ENCODE assay signal across 15 cellular contexts in the genomic region with DNA sequence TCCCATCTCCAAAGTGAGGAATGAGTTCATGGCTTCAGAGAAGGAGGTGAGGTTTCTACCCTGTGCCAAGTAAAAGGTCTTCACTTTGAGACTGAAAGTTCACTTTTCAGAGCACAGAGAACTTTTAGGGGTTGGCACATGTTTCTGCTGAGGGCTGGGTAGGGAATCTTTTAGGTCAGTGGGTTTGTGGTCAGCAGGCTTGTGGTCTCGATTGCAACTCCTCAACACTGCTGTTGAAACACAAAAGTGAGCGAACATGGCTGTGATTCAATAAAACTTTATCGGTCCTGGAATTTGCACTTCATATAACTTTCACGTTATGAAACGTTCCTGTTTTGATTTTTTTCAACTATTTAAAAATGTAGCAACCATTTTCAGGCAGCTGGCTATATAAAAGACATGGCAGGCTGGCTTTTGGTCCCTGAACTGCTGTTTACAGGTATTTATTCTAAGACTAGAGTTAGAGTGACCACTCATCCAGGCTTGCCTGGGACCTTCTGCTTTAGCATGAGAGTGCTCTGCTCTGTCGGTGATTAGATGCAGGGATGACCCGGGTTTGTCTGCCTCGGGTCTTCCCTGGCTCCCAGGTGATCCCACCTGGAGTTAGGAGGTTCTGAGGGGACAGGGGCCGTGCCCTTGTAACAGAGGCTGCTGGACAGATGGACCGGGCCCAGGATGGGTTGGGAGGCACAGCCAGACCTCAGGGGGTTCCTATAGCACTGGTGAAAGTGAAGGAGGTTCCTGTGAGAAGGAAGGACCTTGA.
DNase-seq lines count a peak whose midpoint lies in the region; ATAC-seq, FAIRE-seq and TF ChIP-seq lines count a peak whose summit lies in the region.
"Had no signal": no experiment of that assay in that cellular context is flagged by ENCODE, and none has a peak within 500 bp of the region (broad histone marks: within the 10 kb centered on the region; RNA-seq: fewer than 3 reads in every experiment).

No MANE protein-coding gene starts in this region.

- POLR2A ChIA-PET in CD4-positive, alpha-beta T cell (lab: Charles Lee) = interaction anchor here (0.6 kb wide), 1 partner anchor 28 kb away, joined by 3 read pairs; no protein-coding TSS in a partner anchor

- H3K4me1 Mint-ChIP-seq in CD4-positive, alpha-beta T cell (ENCODE audit: low read depth) = peaks cover 53% of the 10 kb centered on the region
- H3K4me1 Mint-ChIP-seq in T-helper 17 cell = peaks cover 55% of the 10 kb centered on the region

- CTCF ChIA-PET in CD4-positive, alpha-beta T cell (lab: Charles Lee) = interaction anchor here (1.8 kb wide), 1 partner anchor 10 kb away, joined by 10 read pairs; no protein-coding TSS in a partner anchor

- H3K9me3 Mint-ChIP-seq in CD4-positive, alpha-beta T cell = no peaks in the 10 kb centered on the region

- no peak for DNase-seq in CD4-positive, alpha-beta T cell
- DNase-seq in GM12892 (ENCODE audit: insufficient read length) (no peak), T-helper 17 cell (peak in 1 of 3 donors; percentile 36), GM13977 (ENCODE audit: low spot score) (no peak), COR-L47 (lab: John Stamatoyannopoulos, UW) (no peak), HuH-7 (ENCODE audit: low spot score) (no peak)
- DNase-seq in effector memory CD4-positive, alpha-beta T cell = peak in 2 of 3 donors; percentile 37 to 57
- DNase-seq: anterior cingulate cortex, Calu3, dorsolateral prefrontal cortex, NCI-H1436, NCI-H526 treated with DMSO at 0.1 percent for 48 hours had no signal

- H3K4me3 ChIP-seq in effector memory CD4-positive, alpha-beta T cell (ENCODE audit: insufficient read depth, low read depth, low read length, poor library complexity, severe bottlenecking) = peak overlapping the region; percentile 2
- H3K4me3 ChIP-seq: dorsolateral prefrontal cortex, gastroesophageal sphincter had no signal

- peak; percentile 67 for FAIRE-seq in GM12892 (lab: Jason Lieb, UNC)

- H3K27ac Mint-ChIP-seq in CD4-positive, alpha-beta T cell = peak overlapping the region; percentile 87
- peak overlapping the region; percentile 100 for H3K27ac Mint-ChIP-seq in T-helper 17 cell

- no peaks in the 10 kb centered on the region for H3K36me3 ChIP-seq in effector memory CD4-positive, alpha-beta T cell (ENCODE audit: control insufficient read depth, insufficient read depth, low read length)
- H3K36me3 ChIP-seq: gastroesophageal sphincter had no signal

- TF ChIP-seq CTCF in CD4-positive, alpha-beta T cell (IDR thresholded peaks at IDR 0.05) = no peak
- no peak for TF ChIP-seq CTCF in GM13977 (IDR thresholded peaks at IDR 0.05; ENCODE audit: extremely low read depth, insufficient read depth, missing control alignments)

- no peaks in the 10 kb centered on the region for H3K27me3 ChIP-seq in CD4-positive, alpha-beta T cell (ENCODE audit: control insufficient read depth, insufficient read depth, low read length)
- H3K27me3 ChIP-seq in effector memory CD4-positive, alpha-beta T cell (replicated peaks; ENCODE audit: control insufficient read depth, insufficient read depth, low read length, poor library complexity, severe bottlenecking) = no peaks in the 10 kb centered on the region
- H3K27me3 ChIP-seq: dorsolateral prefrontal cortex, gastroesophageal sphincter had no signal

- H3K27me3 Mint-ChIP-seq in CD4-positive, alpha-beta T cell = no peaks in the 10 kb centered on the region
- H3K27me3 Mint-ChIP-seq in T-helper 17 cell = no peaks in the 10 kb centered on the region

- H3K4me1 ChIP-seq in effector memory CD4-positive, alpha-beta T cell (ENCODE audit: control insufficient read depth, insufficient read depth, low read length, poor library complexity, severe bottlenecking) = peaks cover 46% of the 10 kb centered on the region
- H3K4me1 ChIP-seq: gastroesophageal sphincter had no signal

- ATAC-seq in CD4-positive, alpha-beta T cell (ENCODE audit: poor library complexity) = no peak
- ATAC-seq in T-helper 17 cell (peak; percentile 29), esophagus mucosa (no peak)
- ATAC-seq: gastroesophageal sphincter, right cardiac atrium had no signal

- no peak for TF ChIP-seq POLR2A in GM12892 (IDR thresholded peaks at IDR 0.05; ENCODE audit: low read depth, low read length)

- H3K36me3 Mint-ChIP-seq in CD4-positive, alpha-beta T cell (ENCODE audit: low read depth) = no peaks in the 10 kb centered on the region
- H3K36me3 Mint-ChIP-seq in T-helper 17 cell (ENCODE audit: low read depth) = no peaks in the 10 kb centered on the region

- H3K9me3 ChIP-seq in CD4-positive, alpha-beta T cell (ENCODE audit: control insufficient read depth, low read length) = no peaks in the 10 kb centered on the region
- H3K9me3 ChIP-seq in T-helper 17 cell (ENCODE audit: control insufficient read depth, low read length, poor library complexity, severe bottlenecking) = no peaks in the 10 kb centered on the region
- H3K9me3 ChIP-seq in effector memory CD4-positive, alpha-beta T cell (ENCODE audit: control insufficient read depth, low read length) = no peaks in the 10 kb centered on the region
- H3K9me3 ChIP-seq: gastroesophageal sphincter had no signal

- in situ Hi-C loops in GM13977 (cut with MboI; ENCODE audit: low pct_unique_long_range_greater_than_20kb, low sequenced_read_pairs, unreplicated experiment) = no loop called here

- no peak overlapping the region for H3K4me3 Mint-ChIP-seq in CD4-positive, alpha-beta T cell
- H3K4me3 Mint-ChIP-seq in T-helper 17 cell = peak overlapping the region; percentile 93

- peak overlapping the region; percentile 17 for H3K27ac ChIP-seq in CD4-positive, alpha-beta T cell (ENCODE audit: low read depth, low read length)
- peak overlapping the region; percentile 83 for H3K27ac ChIP-seq in effector memory CD4-positive, alpha-beta T cell (ENCODE audit: insufficient read depth, low read length, poor library complexity, severe bottlenecking)
- H3K27ac ChIP-seq: dorsolateral prefrontal cortex, gastroesophageal sphincter had no signal

- intact Hi-C loops in CD4-positive, alpha-beta T cell (cut with DNase I, micrococcal nuclease) = loop anchor here in 1 of 2 experiments (5.0 to 10.0 kb wide), 2 partner anchors 148 to 306 kb away; a partner anchor contains a TSS

Comparison
In these comparisons a context has a peak if more than half of its experiments do, and no peak if none do; other contexts are left out.
1. DNase-seq: peak in effector memory CD4-positive, alpha-beta T cell (2 of 3); none in CD4-positive, alpha-beta T cell (0 of 10), GM12892 (single experiment), GM13977 (single experiment), COR-L47 (single experiment) and HuH-7 (single experiment).